In genomic region chr3:195823286-195823685, GRCh38 we compare ENCODE assay signal across 27 cellular contexts. TPM values are rescaled to one million over a fixed set of nuclear protein-coding genes. Genes with fewer than 3 reads are reported as not detected.
DNase-seq lines count a peak whose midpoint lies in the region; ATAC-seq and TF ChIP-seq lines count a peak whose summit lies in the region.
"Had no signal": no experiment of that assay in that cellular context is flagged by ENCODE, and none has a peak within 500 bp of the region (broad histone marks: within the 10 kb centered on the region; RNA-seq: fewer than 3 reads in every experiment).

No MANE protein-coding gene starts in this region.

- no peaks in the 10 kb centered on the region for H3K4me1 ChIP-seq in lower lobe of right lung
- peaks cover 0 to 18% (median 4%) of the 10 kb centered on the region in 4 donors for H3K4me1 ChIP-seq in upper lobe of left lung
- H3K4me1 ChIP-seq in CD4-positive, alpha-beta memory T cell (ENCODE audit: insufficient read depth, low read length) = no peaks in the 10 kb centered on the region
- H3K4me1 ChIP-seq: testis had no signal

- no peaks in the 10 kb centered on the region for H3K4me1 Mint-ChIP-seq in CD4-positive, alpha-beta memory T cell
- H3K4me1 Mint-ChIP-seq: activated naive CD4-positive, alpha-beta T cell treated with anti-CD3 and anti-CD28 coated beads, Interleukin-2, amount 10 ng/mL, durations not matched to agents 7 days and 5 days had no signal

- CTCF ChIA-PET in CD4-positive, alpha-beta memory T cell (lab: Charles Lee; ENCODE audit: partially characterized antibody) = no interaction called here

- POLR2A ChIA-PET in CD4-positive, alpha-beta memory T cell (lab: Charles Lee; ENCODE audit: partially characterized antibody) = no interaction called here

- H3K27me3 ChIP-seq in lower lobe of right lung (ENCODE audit: low read depth) (peaks cover 3% of the 10 kb centered on the region), upper lobe of left lung (no peaks in the 10 kb centered on the region)
- H3K27me3 ChIP-seq in CD4-positive, alpha-beta memory T cell (ENCODE audit: insufficient read depth, low read length) = no peaks in the 10 kb centered on the region
- H3K27me3 ChIP-seq: testis had no signal

- H3K9me3 ChIP-seq in lower lobe of right lung (no peaks in the 10 kb centered on the region), upper lobe of left lung (no peaks in the 10 kb centered on the region)
- H3K9me3 ChIP-seq in CD4-positive, alpha-beta memory T cell (ENCODE audit: control insufficient read depth in 1 of 2, low read length in 2 of 2) = no peaks in the 10 kb centered on the region
- H3K9me3 ChIP-seq: breast epithelium, esophagus squamous epithelium, testis had no signal

- no peaks in the 10 kb centered on the region for H3K36me3 ChIP-seq in lower lobe of right lung
- no peaks in the 10 kb centered on the region for H3K36me3 ChIP-seq in upper lobe of left lung
- no peaks in the 10 kb centered on the region for H3K36me3 ChIP-seq in CD4-positive, alpha-beta memory T cell (ENCODE audit: insufficient read depth, low read length)
- H3K36me3 ChIP-seq: breast epithelium, esophagus squamous epithelium had no signal

- H3K4me3 Mint-ChIP-seq in CD4-positive, alpha-beta memory T cell = no peak overlapping the region
- H3K4me3 Mint-ChIP-seq: activated naive CD4-positive, alpha-beta T cell treated with anti-CD3 and anti-CD28 coated beads, Interleukin-2, amount 10 ng/mL, durations not matched to agents 7 days and 5 days; activated T-cell treated with anti-CD3 and anti-CD28 coated beads, Interleukin-2, amount 50 U/mL, for 4 hours; CD4-positive, alpha-beta T cell; T-helper 2 cell treated with Interferon-gamma antibody and Interleukin-4, amounts not matched to agents 5 μg/mL and 100 μg/mL, for 36 hours had no signal

- no peaks in the 10 kb centered on the region for H3K36me3 Mint-ChIP-seq in CD4-positive, alpha-beta memory T cell
- H3K36me3 Mint-ChIP-seq: activated naive CD4-positive, alpha-beta T cell treated with anti-CD3 and anti-CD28 coated beads, Interleukin-2, amount 10 ng/mL, durations not matched to agents 7 days and 5 days had no signal

- H3K27ac ChIP-seq in lower lobe of right lung (peak overlapping the region; percentile 77), upper lobe of left lung (peak overlapping the region; percentile 53 to 86 (median 84))
- H3K27ac ChIP-seq in CD4-positive, alpha-beta memory T cell (ENCODE audit: low read depth, low read length) = no peak overlapping the region
- H3K27ac ChIP-seq: 22Rv1, KMS-11, testis, VCaP had no signal

- no peak overlapping the region for H3K4me3 ChIP-seq in lower lobe of right lung
- no peak overlapping the region for H3K4me3 ChIP-seq in upper lobe of left lung
- H3K4me3 ChIP-seq in CD4-positive, alpha-beta memory T cell (ENCODE audit: low read length in 2 of 2) = no peak overlapping the region
- H3K4me3 ChIP-seq: breast epithelium, esophagus squamous epithelium, testis had no signal

- H3K27me3 Mint-ChIP-seq in CD4-positive, alpha-beta memory T cell = peaks cover 1 to 4% of the 10 kb centered on the region in 2 donors
- H3K27me3 Mint-ChIP-seq: CD4-positive, alpha-beta T cell had no signal

- TF ChIP-seq CTCF in lower lobe of right lung (IDR thresholded peaks at IDR 0.05) = no peak
- no peak for TF ChIP-seq CTCF in upper lobe of left lung (IDR thresholded peaks at IDR 0.05)

- WGBS in upper lobe of left lung, 2 donors = 40 to 48% methylated on average over 9 to 10 of the region's 10 CpGs

- ATAC-seq in lower lobe of right lung = peak; percentile 81 to 89
- peak; percentile 66 to 84 for ATAC-seq in upper lobe of left lung (ENCODE audit: low FRiP score in 2 of 2)
- ATAC-seq: activated T-cell treated with anti-CD3 and anti-CD28 coated beads, Interleukin-2, amount 50 U/mL, for 4 hours; Right ventricle myocardium inferior had no signal

- peak overlapping the region in 1 of 7 donors; percentile 46 for H3K27ac Mint-ChIP-seq in CD4-positive, alpha-beta memory T cell
- H3K27ac Mint-ChIP-seq: activated naive CD4-positive, alpha-beta T cell treated with anti-CD3 and anti-CD28 coated beads, Interleukin-2, amount 10 ng/mL, durations not matched to agents 7 days and 5 days; CD4-positive, alpha-beta T cell; T-helper 2 cell treated with Interferon-gamma antibody and Interleukin-4, amounts not matched to agents 5 μg/mL and 100 μg/mL, for 36 hours had no signal

- no peak for TF ChIP-seq POLR2A in upper lobe of left lung (IDR thresholded peaks at IDR 0.05)

- peak in 1 of 4 donors; percentile 40 for TF ChIP-seq EP300 in upper lobe of left lung (IDR thresholded peaks at IDR 0.05)

- H3K9me3 Mint-ChIP-seq in CD4-positive, alpha-beta memory T cell = no peaks in the 10 kb centered on the region
- H3K9me3 Mint-ChIP-seq: activated naive CD4-positive, alpha-beta T cell treated with anti-CD3 and anti-CD28 coated beads, Interleukin-2, amount 10 ng/mL, durations not matched to agents 7 days and 5 days; activated T-cell treated with anti-CD3 and anti-CD28 coated beads, Interleukin-2, amount 50 U/mL, for 4 hours; CD4-positive, alpha-beta T cell; T-helper 2 cell treated with Interferon-gamma antibody and Interleukin-4, amounts not matched to agents 5 μg/mL and 100 μg/mL, for 36 hours had no signal

- intact Hi-C loops in lower lobe of right lung (cut with DNase I) = no loop called here
- intact Hi-C loops in CD4-positive, alpha-beta memory T cell (cut with micrococcal nuclease) = no loop called here

- peak; percentile 43 for DNase-seq in DMS 273 (lab: John Stamatoyannopoulos, UW; ENCODE audit: unreplicated experiment)
- DNase-seq in DMS 273 treated with DMSO at 0.1 percent for 48 hours (lab: John Stamatoyannopoulos, UW) = no peak
- DNase-seq in NCI-H69 (lab: John Stamatoyannopoulos, UW) = peak; percentile 23
- peak; percentile 84 for DNase-seq in lower lobe of right lung
- DNase-seq in upper lobe of left lung = peak in 1 of 2 donors; percentile 93
- DNase-seq in globus pallidus (ENCODE audit: low spot score) = no peak
- DNase-seq in MV-4-11 (lab: John Stamatoyannopoulos, UW) = no peak
- DNase-seq in CD4-positive, alpha-beta memory T cell = no peak
- DNase-seq: activated CD4-positive, alpha-beta T cell treated with anti-CD3 and anti-CD28 coated beads for 48 hours; activated naive CD4-positive, alpha-beta T cell treated with anti-CD3 and anti-CD28 coated beads, Interleukin-2, amount 10 ng/mL, durations not matched to agents 7 days and 5 days; activated T-cell treated with anti-CD3 and anti-CD28 coated beads, Interleukin-2, amount 50 U/mL, for 4 hours; amniotic stem cell; CD4-positive, alpha-beta T cell; esophagus squamous epithelium; mesenchymal stem cell; NCI-H1694 treated with DMSO at 0.1 percent for 48 hours; retina; stimulated activated CD4-positive, alpha-beta T cell treated with anti-CD3 and anti-CD28 coated beads, Interleukin-4, amount 100 ng/mL, for 4 hours; stimulated activated naive CD4-positive, alpha-beta T cell; testis had no signal

RNA-seq across cellular contexts. Expression of gene MUC4, which starts 11.6 kb away (rescaled TPM):
- total RNA-seq in lower lobe of right lung (7.9 TPM), upper lobe of left lung (10 to 100 TPM in 4 of 6 donors, 1 to 10 TPM in 2; 4.6 to 75.4 (median 11.3) TPM)
- total RNA-seq in CD4-positive, alpha-beta memory T cell = not detected
- not detected for polyA plus RNA-seq in CD4-positive, alpha-beta memory T cell
- total RNA-seq: CD4-positive, alpha-beta T cell; HT-29; Right ventricle myocardium inferior had no signal

Comparison
In these comparisons a context has a peak if more than half of its experiments do, and no peak if none do; other contexts are left out.
1. DNase-seq: peak in DMS 273 (single experiment), NCI-H69 (single experiment) and lower lobe of right lung (single experiment); none in DMS 273 treated with DMSO at 0.1 percent for 48 hours (single experiment), globus pallidus (single experiment), MV-4-11 (single experiment) and CD4-positive, alpha-beta memory T cell (0 of 5).